8 cellular contexts compared by ENCODE assay signal in genomic region chr7:44581426-44581906, GRCh38. TPM values are rescaled to one million over a fixed set of nuclear protein-coding genes. Genes with fewer than 3 reads are reported as not detected.
DNase-seq lines count a peak whose midpoint lies in the region; ATAC-seq and TF ChIP-seq lines count a peak whose summit lies in the region.

No MANE protein-coding gene starts in this region.

- H3K4me1 Mint-ChIP-seq in nephron progenitor cell: peaks cover 36% of the 10 kb centered on the region

- H3K27me3 ChIP-seq in GM06990 (replicated peaks; ENCODE audit: control insufficient read depth, insufficient read depth, low read length) (no peaks in the 10 kb centered on the region), IMR-90 (ENCODE audit: control insufficient read depth, insufficient read depth, low read length) (no peaks in the 10 kb centered on the region), esophagus (ENCODE audit: control insufficient read depth in 1 of 2, insufficient read depth in 2 of 2, low read length in 2 of 2) (no peaks in the 10 kb centered on the region)

- H2BK20ac ChIP-seq in IMR-90 (ENCODE audit: low read depth, low read length): no peak overlapping the region

- no peaks in the 10 kb centered on the region for H4K20me1 ChIP-seq in IMR-90 (ENCODE audit: insufficient read depth, low read length)

- H2AFZ ChIP-seq in IMR-90 (replicated peaks; ENCODE audit: low read length, poor library complexity): peak overlapping the region; percentile 90

- no peak for TF ChIP-seq POLR2A in IMR-90 (IDR thresholded peaks at IDR 0.05; ENCODE audit: low read depth, low read length)

- peak overlapping the region; percentile 81 for H3K27ac ChIP-seq in IMR-90 (ENCODE audit: insufficient read depth, low read length)
- peak overlapping the region; percentile 61 to 99 for H3K27ac ChIP-seq in esophagus (ENCODE audit: low read depth in 2 of 2, low read length in 1 of 2)

- WGBS in IMR-90 (ENCODE audit: extremely low coverage in 2 of 2, insufficient read length in 1 of 2), 2 experiments: 0% methylated on average over 20 of the region's 28 CpGs; no CpG with 5 or more reads in 1 of the 2 experiments
- WGBS in esophagus, 2 donors: 3% methylated on average over 23 to 28 of the region's 28 CpGs

- no peak overlapping the region for H3K18ac ChIP-seq in IMR-90 (ENCODE audit: low read depth, low read length)

- H3K36me3 Mint-ChIP-seq in nephron progenitor cell (ENCODE audit: low read depth): peaks cover 26% of the 10 kb centered on the region

- H3K4me3 ChIP-seq in GM06990 (replicated peaks; ENCODE audit: low read depth, low read length) (peak overlapping the region; percentile 72), IMR-90 (ENCODE audit: insufficient read depth, low read depth, low read length) (peak overlapping the region; percentile 91), esophagus (ENCODE audit: low read depth in 1 of 2, low read length in 2 of 2) (peak overlapping the region; percentile 65 to 74)

- dilution Hi-C loops in IMR-90 (cut with HindIII; ENCODE audit: low sequenced_read_pairs, unreplicated experiment): no loop called here

- H3K56ac ChIP-seq in IMR-90 (ENCODE audit: extremely low read depth, insufficient read depth, low read length): no peak overlapping the region; the same call in 1 of the 2 replicates

- H2AK9ac ChIP-seq in IMR-90 (replicated peaks; ENCODE audit: low read depth, low read length, poor library complexity): peak overlapping the region; percentile 99

- no TSS peak for BruUV-seq in IMR-90 (replicated peaks; lab: Mats Ljungman, UMichigan)

- H3K9ac ChIP-seq in IMR-90 (ENCODE audit: low read depth, low read length): peak overlapping the region; percentile 91

- H3K36me3 ChIP-seq in GM06990 (ENCODE audit: control insufficient read depth, insufficient read depth, low read length) (peaks cover 11% of the 10 kb centered on the region), IMR-90 (ENCODE audit: control insufficient read depth, insufficient read depth, low read length) (peaks cover 16% of the 10 kb centered on the region), esophagus (ENCODE audit: control insufficient read depth in 2 of 2, insufficient read depth in 2 of 2, low read length in 1 of 2) (peaks cover 5 to 9% of the 10 kb centered on the region in 2 donors)

- H3K9me1 ChIP-seq in IMR-90 (ENCODE audit: insufficient read depth, low read length): peaks cover 4% of the 10 kb centered on the region

- H2BK15ac ChIP-seq in IMR-90 (ENCODE audit: low read depth, low read length): no peak overlapping the region

- no peak for TF ChIP-seq CTCF in GM06990 (IDR thresholded peaks at IDR 0.05; ENCODE audit: insufficient read depth, low read length, poor library complexity, severe bottlenecking)
- no peak for TF ChIP-seq CTCF in IMR-90 (conservative IDR thresholded peaks at IDR 0.05; ENCODE audit: low read depth, low read length)
- TF ChIP-seq CTCF in nephron progenitor cell (IDR thresholded peaks at IDR 0.05): no peak

- H3K9me3 Mint-ChIP-seq in nephron progenitor cell: no peaks in the 10 kb centered on the region

- peak overlapping the region; percentile 56 to 95 for H4K8ac ChIP-seq in IMR-90 (ENCODE audit: low read depth in 2 of 2, low read length in 2 of 2)

- peaks cover 8% of the 10 kb centered on the region for H3K4me1 ChIP-seq in IMR-90 (ENCODE audit: control insufficient read depth, insufficient read depth, low read length)
- peaks cover 3 to 4% of the 10 kb centered on the region in 2 donors for H3K4me1 ChIP-seq in esophagus (ENCODE audit: control insufficient read depth in 2 of 2, insufficient read depth in 2 of 2, low read length in 1 of 2)

- peak overlapping the region; percentile 98 for H3K4me2 ChIP-seq in IMR-90 (ENCODE audit: low read depth, low read length)

- H3K27me3 Mint-ChIP-seq in nephron progenitor cell (ENCODE audit: low read depth, poor library complexity): peaks cover 26% of the 10 kb centered on the region

- no peak for TF ChIP-seq RAD21 in IMR-90 (IDR thresholded peaks at IDR 0.05; ENCODE audit: low read length)

- peak overlapping the region; percentile 85; the same call in 1 of the 2 replicates for H4K91ac ChIP-seq in IMR-90 (ENCODE audit: insufficient read depth, low read depth, low read length)

- no peak overlapping the region; the same call in 1 of the 2 replicates for H2BK120ac ChIP-seq in IMR-90 (ENCODE audit: low read depth, low read length)

- H3K79me1 ChIP-seq in IMR-90 (ENCODE audit: low read depth in 1 of 2, low read length in 2 of 2): peaks cover 18 to 32% of the 10 kb centered on the region in 2 experiments

- POLR2A ChIA-PET in IMR-90 (lab: Charles Lee; ENCODE audit: unreplicated experiment): no interaction called here

- CTCF ChIA-PET in IMR-90 (lab: Yijun Ruan, JAX): interaction anchor here (1.1 kb wide), 1 partner anchor 16 kb away, joined by 4 read pairs; no protein-coding TSS in a partner anchor

- H3K27ac Mint-ChIP-seq in nephron progenitor cell: peak overlapping the region; percentile 84

- peak overlapping the region; percentile 96 for H4K5ac ChIP-seq in IMR-90 (ENCODE audit: low read depth, low read length)

- intact Hi-C loops in IMR-90 (cut with micrococcal nuclease): no loop called here

- H2AK5ac ChIP-seq in IMR-90 (ENCODE audit: low read depth, low read length): peak overlapping the region; percentile 96

- peak overlapping the region; percentile 86 for H3K4ac ChIP-seq in IMR-90 (ENCODE audit: low read depth, low read length)

- ATAC-seq in GM21529 (IDR thresholded peaks at IDR 0.05; ENCODE audit: unreplicated experiment) (peak; percentile 38), IMR-90 (ENCODE audit: low read depth) (peak; percentile 2)

- H3K9me3 ChIP-seq in IMR-90 (ENCODE audit: control insufficient read depth, insufficient read depth, low read length) (no peaks in the 10 kb centered on the region), esophagus (ENCODE audit: control insufficient read depth in 2 of 2, insufficient read depth in 1 of 2, low read depth in 1 of 2, low read length in 1 of 2) (no peaks in the 10 kb centered on the region)

- peak overlapping the region; percentile 85 for H2BK5ac ChIP-seq in IMR-90 (ENCODE audit: low read depth, low read length, poor library complexity, severe bottlenecking)

- in situ Hi-C loops in IMR-90 (cut with MboI; ENCODE audit: low sequenced_read_pairs): no loop called here

- no peak for DNase-seq in GM06990 (ENCODE audit: extremely low read depth, insufficient read length)
- no peak for DNase-seq in IMR-90
- peak; percentile 84 for DNase-seq in activated CD8-positive, alpha-beta memory T cell treated with anti-CD3 and anti-CD28 coated beads for 24 hours
- DNase-seq in nephron progenitor cell: no peak
- DNase-seq in hippocampal formation (lab: John Stamatoyannopoulos, UW): no peak
- no peak for DNase-seq in NCI-H2227 (lab: John Stamatoyannopoulos, UW; ENCODE audit: unreplicated experiment)

- peak overlapping the region; percentile 88 for H3K4me3 Mint-ChIP-seq in nephron progenitor cell

- H3K14ac ChIP-seq in IMR-90 (replicated peaks; ENCODE audit: low read depth, low read length): peak overlapping the region; percentile 95

- peak overlapping the region; percentile 57 for H3K23ac ChIP-seq in IMR-90 (ENCODE audit: low read depth, low read length)

TF ChIP-seq in IMR-90, 13 proteins besides CTCF, POLR2A, EP300 and RAD21:
- no peak for TF ChIP-seq CHD1 (IDR thresholded peaks at IDR 0.05; ENCODE audit: low read depth, low read length)
- TF ChIP-seq NFE2L2 (IDR thresholded peaks at IDR 0.05; ENCODE audit: low read depth, low read length): no peak
- no peak for TF ChIP-seq MAZ (IDR thresholded peaks at IDR 0.05; ENCODE audit: borderline replicate concordance, low read depth, low read length)
- no peak for TF ChIP-seq RCOR1 (IDR thresholded peaks at IDR 0.05; ENCODE audit: insufficient replicate concordance, low read length)

RNA-seq across cellular contexts. Expression of gene TMED4, which starts 0.6 kb away (rescaled TPM):
- total RNA-seq in IMR-90 (2012; rRNA removed): 68.0 and 92.7 TPM in 2 replicates
- polyA plus RNA-seq in IMR-90 (2012; rRNA removed) (57.3 and 58.6 TPM in 2 replicates), esophagus (10 to 100 TPM; 24.3 to 26.4 TPM)
- polyA plus RNA-seq in IMR-90 (2012; cell fraction: cytosol; rRNA removed): 44.5 and 118 TPM in 2 replicates
- 104 and 122 TPM in 2 replicates for polyA plus RNA-seq in IMR-90 (2012; cell fraction: nucleus; rRNA removed; ENCODE audit: low replicate concordance)

RNA-seq across cellular contexts. Expression of gene DDX56, which starts 7.8 kb away (rescaled TPM):
- 56.9 and 67.7 TPM in 2 replicates for total RNA-seq in IMR-90 (2012; rRNA removed)
- 58.2 and 59.4 TPM in 2 replicates for polyA plus RNA-seq in IMR-90 (2012; rRNA removed)
- 30.4 and 32.4 TPM in 2 replicates for polyA plus RNA-seq in IMR-90 (2012; cell fraction: cytosol; rRNA removed)
- 167 and 209 TPM in 2 replicates for polyA plus RNA-seq in IMR-90 (2012; cell fraction: nucleus; rRNA removed; ENCODE audit: low replicate concordance)
- polyA plus RNA-seq in esophagus: 10 to 100 TPM; 50.1 to 84.0 TPM

RNA-seq across cellular contexts. Expression of gene OGDH, which starts 25.0 kb away (rescaled TPM):
- 52.8 and 56.5 TPM in 2 replicates for total RNA-seq in IMR-90 (2012; rRNA removed)
- polyA plus RNA-seq in IMR-90 (2012; rRNA removed) (47.4 and 47.5 TPM in 2 replicates), esophagus (10 to 100 TPM; 25.8 to 43.0 TPM)
- polyA plus RNA-seq in IMR-90 (2012; cell fraction: cytosol; rRNA removed): 34.5 and 44.6 TPM in 2 replicates
- 38.0 and 54.5 TPM in 2 replicates for polyA plus RNA-seq in IMR-90 (2012; cell fraction: nucleus; rRNA removed; ENCODE audit: low replicate concordance)

RNA-seq across cellular contexts. Expression of gene NPC1L1, which starts 40.3 kb away (rescaled TPM):
- not detected in 2 replicates for total RNA-seq in IMR-90 (2012; rRNA removed)
- polyA plus RNA-seq in IMR-90 (2012; rRNA removed): 0.03 and 0.07 TPM in 2 replicates
- polyA plus RNA-seq in IMR-90 (2012; cell fraction: cytosol; rRNA removed): 0.08 TPM in 1 of 2 replicates, not detected in the other
- 0.09 and 0.10 TPM in 2 replicates for polyA plus RNA-seq in IMR-90 (2012; cell fraction: nucleus; rRNA removed; ENCODE audit: low replicate concordance)
- under 1 TPM; 0.07 to 0.65 TPM for polyA plus RNA-seq in esophagus
